20 cellular contexts compared by ENCODE assay signal in the genomic region with DNA sequence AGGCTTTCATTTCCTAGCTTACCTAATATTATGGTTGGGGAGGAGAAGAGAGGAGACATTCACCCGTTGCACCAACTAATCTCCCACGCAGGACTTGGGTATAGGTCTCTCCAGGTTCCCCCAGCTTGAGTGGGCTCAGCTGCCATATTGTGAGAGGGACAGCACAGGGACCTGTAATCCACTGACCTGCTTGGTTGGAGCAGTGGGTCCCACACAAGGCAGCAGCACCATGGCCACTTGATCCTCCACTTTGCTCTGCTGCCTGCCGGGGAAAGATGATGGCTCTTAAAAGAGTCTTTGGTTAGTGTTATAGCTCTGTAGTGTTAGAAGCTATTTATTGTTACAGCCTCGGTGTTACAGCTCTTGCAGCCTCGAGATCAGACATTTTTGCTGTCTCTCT. TPM values are rescaled to one million over a fixed set of nuclear protein-coding genes. Genes with fewer than 3 reads are reported as not detected.
DNase-seq lines count a peak whose midpoint lies in the region; FAIRE-seq and TF ChIP-seq lines count a peak whose summit lies in the region.
"Had no signal": no experiment of that assay in that cellular context is flagged by ENCODE, and none has a peak within 500 bp of the region (broad histone marks: within the 10 kb centered on the region; RNA-seq: fewer than 3 reads in every experiment).

No MANE protein-coding gene starts in this region.

- TF ChIP-seq EP300 in H1 (IDR thresholded peaks at IDR 0.05; ENCODE audit: borderline replicate concordance in 1 of 2, low read depth in 2 of 2, low read length in 2 of 2), result no peak

- H3K23ac ChIP-seq in H1 (ENCODE audit: insufficient read length), result no peak overlapping the region

- H2BK5ac ChIP-seq in H1 (ENCODE audit: low read depth, low read length), result peak overlapping the region; percentile 68

- H4K91ac ChIP-seq in H1 (replicated peaks; ENCODE audit: insufficient read length, low read length), result no peak overlapping the region

- peak overlapping the region; percentile 94 for H3K27ac Mint-ChIP-seq in osteocyte (ENCODE audit: unreplicated experiment)
- no peak overlapping the region for H3K27ac Mint-ChIP-seq in activated naive CD4-positive, alpha-beta T cell treated with anti-CD3 and anti-CD28 coated beads, Interleukin-2, amount 10 ng/mL, durations not matched to agents 7 days and 5 days
- H3K27ac Mint-ChIP-seq: stimulated activated effector memory CD8-positive, alpha-beta T cell treated with anti-CD3 and anti-CD28 coated beads, Interleukin-12 subunit alpha, Interleukin-12 subunit beta, amount 100 ng/mL, for 72 hours had no signal

- H3K4me1 Mint-ChIP-seq in osteocyte (ENCODE audit: unreplicated experiment), result peaks cover 13% of the 10 kb centered on the region
- no peaks in the 10 kb centered on the region for H3K4me1 Mint-ChIP-seq in activated naive CD4-positive, alpha-beta T cell treated with anti-CD3 and anti-CD28 coated beads, Interleukin-2, amount 10 ng/mL, durations not matched to agents 7 days and 5 days
- H3K4me1 Mint-ChIP-seq: stimulated activated effector memory CD8-positive, alpha-beta T cell treated with anti-CD3 and anti-CD28 coated beads, Interleukin-12 subunit alpha, Interleukin-12 subunit beta, amount 100 ng/mL, for 72 hours had no signal

- H3K9me3 ChIP-seq in MG63, result no peaks in the 10 kb centered on the region; the same call in 1 of the 2 replicates
- no peaks in the 10 kb centered on the region for H3K9me3 ChIP-seq in H1 (ENCODE audit: insufficient read depth in 2 of 2, low read depth in 1 of 2, low read length in 1 of 2)
- H3K9me3 ChIP-seq in right atrium auricular region, result peaks cover 0 to 3% of the 10 kb centered on the region in 2 donors
- H3K9me3 ChIP-seq: mucosa of descending colon, ovary had no signal

- H3K56ac ChIP-seq in H1 (replicated peaks; ENCODE audit: insufficient read length, low read depth, low read length), result peak overlapping the region; percentile 46

- no peak for FAIRE-seq in H1 (lab: Jason Lieb, UNC)
- FAIRE-seq: kidney had no signal

- no peak overlapping the region for H3K14ac ChIP-seq in H1 (ENCODE audit: insufficient read length)

- no peak for TF ChIP-seq CTCF in H1 (IDR thresholded peaks at IDR 0.05; ENCODE audit: control extremely low read depth in 1 of 3, insufficient read depth in 1 of 3, low read depth in 1 of 3, low read length in 3 of 3)
- no peak for TF ChIP-seq CTCF in osteocyte (IDR thresholded peaks at IDR 0.05)
- TF ChIP-seq CTCF in right atrium auricular region (IDR thresholded peaks at IDR 0.05), result no peak

- H2AFZ ChIP-seq in ACC112 (ENCODE audit: low read length, unreplicated experiment) (peak overlapping the region; percentile 65), H1 (ENCODE audit: low read length) (no peak overlapping the region)

- H2AK5ac ChIP-seq in H1 (ENCODE audit: low read depth, low read length), result 0 out of 2 replicates have a peak overlapping the region, but pooled peaks have one; percentile 28

- H3K4me1 ChIP-seq in ACC112 (ENCODE audit: control insufficient read depth, insufficient read depth, low read length, unreplicated experiment) (peaks cover 14% of the 10 kb centered on the region), H1 (replicated peaks in 1 of 4; ENCODE audit: control insufficient read depth in 3 of 4, insufficient read depth in 4 of 4, low read length in 3 of 4) (no peaks in the 10 kb centered on the region), right atrium auricular region (no peaks in the 10 kb centered on the region)

- CTCF ChIA-PET in H1 (lab: Charles Lee; ENCODE audit: partially characterized antibody), result interaction anchor here (1.1 to 1.3 kb wide), 3 partner anchors 24 to 150 kb away, joined by 3 read pairs; no protein-coding TSS in a partner anchor
- CTCF ChIA-PET in activated naive CD4-positive, alpha-beta T cell treated with anti-CD3 and anti-CD28 coated beads, Interleukin-2, amount 10 ng/mL, durations not matched to agents 7 days and 5 days (lab: Charles Lee), result no interaction called here

- peak overlapping the region; percentile 65 for H2BK12ac ChIP-seq in H1 (ENCODE audit: low read depth, low read length)

- no peak overlapping the region for H3K9ac ChIP-seq in H1 (replicated peaks in 1 of 4; ENCODE audit: extremely low read depth in 1 of 4, low read depth in 3 of 4, low read length in 3 of 4)

- H2BK120ac ChIP-seq in H1 (replicated peaks; ENCODE audit: low read depth, low read length), result peak overlapping the region; percentile 64

- H3K27me3 ChIP-seq in ACC112 (ENCODE audit: insufficient read depth, low read length) (no peaks in the 10 kb centered on the region), MG63 (no peaks in the 10 kb centered on the region), H1 (replicated peaks in 1 of 4; ENCODE audit: control insufficient read depth in 3 of 4, extremely low read depth in 1 of 4, insufficient read depth in 3 of 4, low read length in 3 of 4) (no peaks in the 10 kb centered on the region), right atrium auricular region (no peaks in the 10 kb centered on the region)
- H3K27me3 ChIP-seq: ovary had no signal

- no peak overlapping the region for H3K4ac ChIP-seq in H1 (replicated peaks; ENCODE audit: insufficient read length, low read depth, low read length)

- H3K79me2 ChIP-seq in ACC112 (ENCODE audit: control insufficient read depth, insufficient read depth, low read length, unreplicated experiment) (no peaks in the 10 kb centered on the region), H1 (ENCODE audit: control insufficient read depth in 1 of 2, insufficient read depth in 2 of 2, low read length in 2 of 2) (no peaks in the 10 kb centered on the region; a peak in 1 of 4 replicates)

- no peaks in the 10 kb centered on the region for H3K23me2 ChIP-seq in H1 (ENCODE audit: low read depth, low read length)

- H3K36me3 Mint-ChIP-seq in osteocyte (ENCODE audit: unreplicated experiment), result peaks cover 8% of the 10 kb centered on the region
- no peaks in the 10 kb centered on the region for H3K36me3 Mint-ChIP-seq in activated naive CD4-positive, alpha-beta T cell treated with anti-CD3 and anti-CD28 coated beads, Interleukin-2, amount 10 ng/mL, durations not matched to agents 7 days and 5 days
- H3K36me3 Mint-ChIP-seq: stimulated activated effector memory CD8-positive, alpha-beta T cell treated with anti-CD3 and anti-CD28 coated beads, Interleukin-12 subunit alpha, Interleukin-12 subunit beta, amount 100 ng/mL, for 72 hours had no signal

- no peaks in the 10 kb centered on the region for H3K27me3 Mint-ChIP-seq in osteocyte (ENCODE audit: unreplicated experiment)
- peaks cover 3% of the 10 kb centered on the region for H3K27me3 Mint-ChIP-seq in activated naive CD4-positive, alpha-beta T cell treated with anti-CD3 and anti-CD28 coated beads, Interleukin-2, amount 10 ng/mL, durations not matched to agents 7 days and 5 days

- TF ChIP-seq RAD21 in H1 (IDR thresholded peaks at IDR 0.05 in 1 of 2, conservative IDR thresholded peaks at IDR 0.05 in 1 of 2; ENCODE audit: low read depth in 2 of 2, low read length in 2 of 2), result no peak

- H4K8ac ChIP-seq in H1 (ENCODE audit: extremely low read depth, insufficient read depth, low read length), result no peak overlapping the region

- no peaks in the 10 kb centered on the region for H4K20me1 ChIP-seq in H1 (replicated peaks in 1 of 2; ENCODE audit: control insufficient read depth in 1 of 2, insufficient read depth in 2 of 2, low read length in 2 of 2)

- WGBS in H1 (ENCODE audit: extremely low coverage in 1 of 2, insufficient coverage in 1 of 2, insufficient read length in 1 of 2, insufficient replicate concordance in 2 of 2, low coverage in 1 of 2, low lambda C conversion rate in 2 of 2, missing lambda C conversion rate in 1 of 2), 2 experiments, result 96% methylated on average over 5 of the region's 5 CpGs; no CpG with 5 or more reads in 1 of the 2 experiments

- no peak overlapping the region for H2BK15ac ChIP-seq in H1 (ENCODE audit: low read length)

- H3K36me3 ChIP-seq in ACC112 (ENCODE audit: insufficient read depth, low read length) (peaks cover 12% of the 10 kb centered on the region), MG63 (no peaks in the 10 kb centered on the region), H1 (ENCODE audit: control insufficient read depth in 2 of 4, insufficient read depth in 4 of 4, low read length in 3 of 4) (no peaks in the 10 kb centered on the region), right atrium auricular region (no peaks in the 10 kb centered on the region)
- H3K36me3 ChIP-seq: ovary had no signal

- peak overlapping the region; percentile 27 for H3K4me3 Mint-ChIP-seq in osteocyte (ENCODE audit: unreplicated experiment)
- H3K4me3 Mint-ChIP-seq in activated naive CD4-positive, alpha-beta T cell treated with anti-CD3 and anti-CD28 coated beads, Interleukin-2, amount 10 ng/mL, durations not matched to agents 7 days and 5 days, result no peak overlapping the region
- H3K4me3 Mint-ChIP-seq: stimulated activated effector memory CD8-positive, alpha-beta T cell treated with anti-CD3 and anti-CD28 coated beads, Interleukin-12 subunit alpha, Interleukin-12 subunit beta, amount 100 ng/mL, for 72 hours had no signal

- peak overlapping the region; percentile 76; the same call in 1 of the 2 replicates for H2BK20ac ChIP-seq in H1 (ENCODE audit: low read length)

- H3K27ac ChIP-seq in ACC112 (ENCODE audit: low read depth, low read length) (peak overlapping the region; percentile 89), H1 (ENCODE audit: low read depth, low read length) (no peak overlapping the region), right atrium auricular region (no peak overlapping the region)
- H3K27ac ChIP-seq: HL-60, ovary had no signal

- H3K4me3 ChIP-seq in ACC112 (ENCODE audit: low read depth, low read length) (peak overlapping the region; percentile 7; the same call in 1 of the 2 replicates), MG63 (peak overlapping the region; percentile 21), H1 (ENCODE audit: extremely low read depth in 1 of 4, insufficient read depth in 2 of 4, low read depth in 3 of 4, low read length in 4 of 4) (no peak overlapping the region), right atrium auricular region (no peak overlapping the region)
- H3K4me3 ChIP-seq: mucosa of descending colon, ovary had no signal

- POLR2A ChIA-PET in H1 (lab: Charles Lee; ENCODE audit: partially characterized antibody), result no interaction called here

- TF ChIP-seq POLR2A in H1 (IDR thresholded peaks at IDR 0.05; ENCODE audit: control extremely low read depth in 1 of 2, low read depth in 2 of 2, low read length in 2 of 2), result no peak

- peaks cover 27% of the 10 kb centered on the region for H3K9me3 Mint-ChIP-seq in osteocyte (ENCODE audit: unreplicated experiment)
- H3K9me3 Mint-ChIP-seq in activated naive CD4-positive, alpha-beta T cell treated with anti-CD3 and anti-CD28 coated beads, Interleukin-2, amount 10 ng/mL, durations not matched to agents 7 days and 5 days, result peaks cover 3% of the 10 kb centered on the region
- H3K9me3 Mint-ChIP-seq: stimulated activated effector memory CD8-positive, alpha-beta T cell treated with anti-CD3 and anti-CD28 coated beads, Interleukin-12 subunit alpha, Interleukin-12 subunit beta, amount 100 ng/mL, for 72 hours had no signal

- DNase-seq in MG63 (no peak), H1 (ENCODE audit: low read depth in 1 of 2, low spot score in 2 of 2) (no peak), osteocyte (ENCODE audit: extremely low spot score, unreplicated experiment) (no peak), NCI-H1930 (lab: John Stamatoyannopoulos, UW) (no peak), OCI-M2 (lab: John Stamatoyannopoulos, UW; ENCODE audit: unreplicated experiment) (no peak), right atrium auricular region (ENCODE audit: low spot score) (no peak)
- no peak for DNase-seq in activated naive CD4-positive, alpha-beta T cell treated with anti-CD3 and anti-CD28 coated beads, Interleukin-2, amount 10 ng/mL, durations not matched to agents 7 days and 5 days
- DNase-seq: activated CD4-positive, alpha-beta T cell treated with anti-CD3 and anti-CD28 coated beads for 1 hour; activated CD8-positive, alpha-beta memory T cell treated with anti-CD3 and anti-CD28 coated beads, Interleukin-2, amount 50 U/mL, for 4 hours; COR-L47; KG1; kidney; NCI-H1105; NCI-H2171 treated with DMSO at 0.1 percent for 48 hours; ovary; SHP77 had no signal

- H3K4me2 ChIP-seq in H1 (ENCODE audit: insufficient read depth in 1 of 2, low read depth in 2 of 2, low read length in 2 of 2), result no peak overlapping the region

- no peak overlapping the region for H4K5ac ChIP-seq in H1 (ENCODE audit: insufficient read length, low read depth, low read length)

- H3K18ac ChIP-seq in H1 (ENCODE audit: extremely low read depth, low read length), result peak overlapping the region; percentile 39; the same call in 1 of the 2 replicates

- no peaks in the 10 kb centered on the region for H3K79me1 ChIP-seq in H1 (ENCODE audit: low read depth, low read length)

RNA-seq across cellular contexts. Expression of gene ECHDC1, which starts 22.5 kb away (rescaled TPM):
- total RNA-seq in MG63 (2014; rRNA removed; shearing (Covaris generic); ENCODE audit: low replicate concordance), result 18.1 and 21.8 TPM in 2 replicates
- 60.5 and 64.8 TPM in 2 replicates for total RNA-seq in H1 (2021; fragmentation: NEBNext Ultra II Directional; extraction: Animal tissue kit (Norgen Biotek cat#: 25700))
- polyA plus RNA-seq in H1 (2011; rRNA removed), result 6.6 and 11.3 TPM in 2 replicates
- 20.9 TPM for polyA plus RNA-seq in H1 (2011; cell fraction: cytosol; rRNA removed)
- polyA plus RNA-seq in H1 (2011; cell fraction: nucleus; rRNA removed), result 4.8 TPM
- 46.4 to 99.2 TPM (median 49.1 TPM) in 4 replicates for polyA plus RNA-seq in H1 (2012, experiment 1 of 2)
- polyA plus RNA-seq in H1 (2012, experiment 2 of 2), result 9.4 TPM
- 43.8 TPM for polyA plus RNA-seq in H1 (2013, experiment 1 of 2)
- 42.2 TPM for polyA plus RNA-seq in H1 (2013, experiment 2 of 2)
- polyA minus RNA-seq in H1 (2011; rRNA and poly(A)+ RNA removed), result 12.1 and 23.2 TPM in 2 replicates
- polyA minus RNA-seq in H1 (2011; cell fraction: cytosol; rRNA and poly(A)+ RNA removed), result 21.4 TPM
- 31.8 TPM for polyA minus RNA-seq in H1 (2011; cell fraction: nucleus; rRNA and poly(A)+ RNA removed)
- total RNA-seq in osteocyte, result 45.0 and 47.2 TPM in 2 replicates
- total RNA-seq in right atrium auricular region, result 10 to 100 TPM; 29.8 to 37.3 TPM

Comparison
In these comparisons a context has a peak if more than half of its experiments do, and no peak if none do; other contexts are left out.
1. H3K4me3 ChIP-seq: peak in ACC112 (single experiment) and MG63 (single experiment); none in H1 (0 of 4) and right atrium auricular region (0 of 2).